ENCODE assay signal across 1 cellular context in genomic region chr2:235216901-235217300, GRCh38.
TF ChIP-seq lines count a peak whose summit lies in the region.

No MANE protein-coding gene starts in this region.

TF ChIP-seq in IMR-90, 13 proteins besides CTCF, POLR2A, EP300 and RAD21:
- TF ChIP-seq USF2 (IDR thresholded peaks at IDR 0.05; ENCODE audit: low read depth, low read length) (no peak), MAZ (IDR thresholded peaks at IDR 0.05; ENCODE audit: borderline replicate concordance, low read depth, low read length) (no peak), MXI1 (IDR thresholded peaks at IDR 0.05; ENCODE audit: borderline replicate concordance, low read depth, low read length) (no peak), CHD1 (IDR thresholded peaks at IDR 0.05; ENCODE audit: low read depth, low read length) (no peak), RFX5 (IDR thresholded peaks at IDR 0.05; ENCODE audit: low read depth, low read length) (no peak), RCOR1 (IDR thresholded peaks at IDR 0.05; ENCODE audit: insufficient replicate concordance, low read length) (no peak), MAFK (IDR thresholded peaks at IDR 0.05; ENCODE audit: low read depth, low read length) (no peak), CEBPB (IDR thresholded peaks at IDR 0.05; ENCODE audit: low read depth, low read length) (no peak), ELK1 (IDR thresholded peaks at IDR 0.05; ENCODE audit: borderline replicate concordance, low read depth, low read length) (no peak), NFE2L2 (IDR thresholded peaks at IDR 0.05; ENCODE audit: low read depth, low read length) (no peak), BHLHE40 (IDR thresholded peaks at IDR 0.05; ENCODE audit: low read depth, low read length) (no peak)
TF ChIP-seq in IMR-90: peak in this region for 0.
